2 cellular contexts compared by ENCODE assay signal in the genomic region with DNA sequence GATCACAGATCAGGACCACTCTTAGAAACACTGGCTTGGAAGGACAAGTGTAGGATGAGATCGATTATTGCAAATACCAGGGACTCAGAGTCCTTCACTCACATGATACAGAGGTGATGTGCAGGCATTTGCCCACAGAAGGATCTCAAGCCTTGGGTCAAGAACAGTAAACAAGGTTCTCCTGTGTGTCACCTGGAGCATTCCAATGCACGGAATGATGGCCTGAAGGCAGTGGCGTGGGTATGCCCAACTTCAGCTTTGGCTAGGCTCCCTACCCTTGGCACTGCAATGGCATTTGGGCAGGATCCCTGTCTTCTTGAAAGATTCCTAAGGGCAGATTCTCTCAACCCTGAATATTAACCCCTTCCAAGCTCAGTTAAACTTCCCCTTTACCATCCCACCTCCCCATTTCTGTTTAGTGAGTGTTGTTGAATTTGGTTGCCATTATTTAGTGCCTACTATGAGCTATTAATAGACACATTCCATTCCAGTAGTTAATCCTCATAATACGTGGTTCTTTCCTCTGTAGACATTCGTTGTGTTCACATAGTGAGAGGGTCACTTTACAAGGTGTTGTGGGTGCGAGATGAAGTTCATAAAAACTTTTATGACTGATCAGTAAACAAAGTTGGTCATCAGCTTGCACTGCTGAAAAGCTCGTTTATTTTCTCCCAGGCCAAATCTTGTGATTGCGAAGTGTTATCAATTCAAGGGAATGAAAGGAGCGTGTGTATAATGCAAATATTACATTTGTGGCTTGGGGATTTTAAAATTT.
TF ChIP-seq lines count a peak whose summit lies in the region.

No MANE protein-coding gene starts in this region.

TF ChIP-seq in IMR-90, 13 proteins besides CTCF, POLR2A, EP300 and RAD21:
- no peak for TF ChIP-seq SMC3 (IDR thresholded peaks at IDR 0.05; ENCODE audit: low read depth, low read length)
- TF ChIP-seq MAZ (IDR thresholded peaks at IDR 0.05; ENCODE audit: borderline replicate concordance, low read depth, low read length), result no peak
- no peak for TF ChIP-seq FOS (IDR thresholded peaks at IDR 0.05; ENCODE audit: low read depth, low read length)
- no peak for TF ChIP-seq RCOR1 (IDR thresholded peaks at IDR 0.05; ENCODE audit: insufficient replicate concordance, low read length)
- TF ChIP-seq NFE2L2 (IDR thresholded peaks at IDR 0.05; ENCODE audit: low read depth, low read length), result no peak
- TF ChIP-seq BHLHE40 (IDR thresholded peaks at IDR 0.05; ENCODE audit: low read depth, low read length), result no peak
- TF ChIP-seq, protein P1, sequence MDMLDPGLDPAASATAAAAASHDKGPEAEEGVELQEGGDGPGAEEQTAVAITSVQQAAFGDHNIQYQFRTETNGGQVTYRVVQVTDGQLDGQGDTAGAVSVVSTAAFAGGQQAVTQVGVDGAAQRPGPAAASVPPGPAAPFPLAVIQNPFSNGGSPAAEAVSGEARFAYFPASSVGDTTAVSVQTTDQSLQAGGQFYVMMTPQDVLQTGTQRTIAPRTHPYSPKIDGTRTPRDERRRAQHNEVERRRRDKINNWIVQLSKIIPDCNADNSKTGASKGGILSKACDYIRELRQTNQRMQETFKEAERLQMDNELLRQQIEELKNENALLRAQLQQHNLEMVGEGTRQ (IDR thresholded peaks at IDR 0.05; ENCODE audit: low read depth, low read length), result no peak
- TF ChIP-seq, protein P2, sequence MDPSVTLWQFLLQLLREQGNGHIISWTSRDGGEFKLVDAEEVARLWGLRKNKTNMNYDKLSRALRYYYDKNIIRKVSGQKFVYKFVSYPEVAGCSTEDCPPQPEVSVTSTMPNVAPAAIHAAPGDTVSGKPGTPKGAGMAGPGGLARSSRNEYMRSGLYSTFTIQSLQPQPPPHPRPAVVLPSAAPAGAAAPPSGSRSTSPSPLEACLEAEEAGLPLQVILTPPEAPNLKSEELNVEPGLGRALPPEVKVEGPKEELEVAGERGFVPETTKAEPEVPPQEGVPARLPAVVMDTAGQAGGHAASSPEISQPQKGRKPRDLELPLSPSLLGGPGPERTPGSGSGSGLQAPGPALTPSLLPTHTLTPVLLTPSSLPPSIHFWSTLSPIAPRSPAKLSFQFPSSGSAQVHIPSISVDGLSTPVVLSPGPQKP (IDR thresholded peaks at IDR 0.05; ENCODE audit: borderline replicate concordance, low read depth, low read length), result no peak
- no peak for TF ChIP-seq MXI1 (IDR thresholded peaks at IDR 0.05; ENCODE audit: borderline replicate concordance, low read depth, low read length)
- TF ChIP-seq MAFK (IDR thresholded peaks at IDR 0.05; ENCODE audit: low read depth, low read length), result no peak

TF ChIP-seq in K562, 482 proteins besides CTCF, POLR2A, EP300 and RAD21:
- TF ChIP-seq NR4A1 (CRISPR knock-in tag; IDR thresholded peaks at IDR 0.05) (0 out of 2 replicates have a peak, but pooled peaks have one; percentile 23), NR4A1 (tag; IDR thresholded peaks at IDR 0.05) (no peak), XRCC3 (IDR thresholded peaks at IDR 0.05) (no peak)
